Comparison of ENCODE assay signal across 33 cellular contexts in genomic region chr9:36676823-36677521, GRCh38.
DNase-seq lines count a peak whose midpoint lies in the region; ATAC-seq and TF ChIP-seq lines count a peak whose summit lies in the region.
"Had no signal": no experiment of that assay in that cellular context is flagged by ENCODE, and none has a peak within 500 bp of the region (broad histone marks: within the 10 kb centered on the region; RNA-seq: fewer than 3 reads in every experiment).

No MANE protein-coding gene starts in this region.

- intact Hi-C loops in left lung (cut with DNase I) = no loop called here

- H3K4me1 Mint-ChIP-seq in activated T-cell treated with anti-CD3 and anti-CD28 coated beads, Interleukin-2, amount 50 U/mL, for 24 hours (ENCODE audit: low read depth) = peaks cover 29% of the 10 kb centered on the region
- peaks cover 11% of the 10 kb centered on the region for H3K4me1 Mint-ChIP-seq in stimulated activated effector memory CD8-positive, alpha-beta T cell treated with anti-CD3 and anti-CD28 coated beads, Interleukin-12 subunit alpha, Interleukin-12 subunit beta, amount 100 ng/mL, for 72 hours
- peaks cover 4% of the 10 kb centered on the region for H3K4me1 Mint-ChIP-seq in stimulated activated memory B cell treated with anti-CD40 and anti-IgM and Interleukin-4, amounts not matched to agents 10 μg/mL and 1 μg/mL and 100 μg/mL, for 72 hours
- H3K4me1 Mint-ChIP-seq: H9, naive B cell had no signal

- TF ChIP-seq CTCF in cardiac fibroblast (IDR thresholded peaks at IDR 0.05; ENCODE audit: low read depth, low read length) = no peak
- TF ChIP-seq CTCF in left lung (IDR thresholded peaks at IDR 0.05) = no peak

- DNase-seq in activated T-cell treated with anti-CD3 and anti-CD28 coated beads, Interleukin-2, amount 50 U/mL, for 24 hours = no peak
- DNase-seq in activated T-cell treated with anti-CD3 and anti-CD28 coated beads, Interleukin-2, amount 50 U/mL, for 1 hour = no peak
- DNase-seq in OCI-M1 (lab: John Stamatoyannopoulos, UW) (peak; percentile 6), cardiac fibroblast (ENCODE audit: low read depth in 2 of 2) (peak; percentile 12 to 13), left lung (no peak), hypothalamus (lab: John Stamatoyannopoulos, UW) (no peak)
- DNase-seq in stimulated activated effector memory CD8-positive, alpha-beta T cell treated with anti-CD3 and anti-CD28 coated beads, Interleukin-12 subunit alpha, Interleukin-12 subunit beta, amount 100 ng/mL, for 72 hours (ENCODE audit: low spot score in 2 of 2) = no peak
- DNase-seq: COR-L47; effector memory CD4-positive, alpha-beta T cell; foreskin keratinocyte; H9; heart left ventricle; kidney; MG63; naive B cell; NCI-H1105 treated with DMSO at 0.1 percent for 48 hours; NCI-H1930; NCI-H2171 treated with DMSO at 0.1 percent for 48 hours; NCI-H524 treated with DMSO at 0.1 percent for 48 hours; occipital lobe; PC-3; stimulated activated CD4-positive, alpha-beta T cell treated with anti-CD3 and anti-CD28 coated beads, Interleukin-12 subunit alpha, Interleukin-12 subunit beta, amount 100 ng/mL, for 4 hours; stimulated activated CD4-positive, alpha-beta T cell treated with anti-CD3 and anti-CD28 coated beads, Interleukin-2, amount 100 ng/mL, for 48 hours; T-helper 17 cell; transverse colon had no signal

- H3K36me3 Mint-ChIP-seq in activated T-cell treated with anti-CD3 and anti-CD28 coated beads, Interleukin-2, amount 50 U/mL, for 24 hours (ENCODE audit: low read depth) = peaks cover 65% of the 10 kb centered on the region
- H3K36me3 Mint-ChIP-seq in stimulated activated effector memory CD8-positive, alpha-beta T cell treated with anti-CD3 and anti-CD28 coated beads, Interleukin-12 subunit alpha, Interleukin-12 subunit beta, amount 100 ng/mL, for 72 hours = peaks cover 59% of the 10 kb centered on the region
- peaks cover 9% of the 10 kb centered on the region for H3K36me3 Mint-ChIP-seq in stimulated activated memory B cell treated with anti-CD40 and anti-IgM and Interleukin-4, amounts not matched to agents 10 μg/mL and 1 μg/mL and 100 μg/mL, for 72 hours
- H3K36me3 Mint-ChIP-seq: naive B cell had no signal

- peak; percentile 96 for ATAC-seq in stimulated activated effector memory CD8-positive, alpha-beta T cell treated with anti-CD3 and anti-CD28 coated beads, Interleukin-12 subunit alpha, Interleukin-12 subunit beta, amount 100 ng/mL, for 72 hours
- no peak for ATAC-seq in left lung
- no peak for ATAC-seq in stimulated activated memory B cell treated with anti-CD40 and anti-IgM and Interleukin-4, amounts not matched to agents 10 μg/mL and 1 μg/mL and 100 μg/mL, for 72 hours
- ATAC-seq: foreskin keratinocyte, heart left ventricle, PC-3, sciatic nerve, T-helper 17 cell had no signal

- H3K4me1 ChIP-seq in left lung = no peaks in the 10 kb centered on the region
- H3K4me1 ChIP-seq: foreskin keratinocyte, heart left ventricle, prostate gland, transverse colon had no signal

- H3K27ac Mint-ChIP-seq in activated T-cell treated with anti-CD3 and anti-CD28 coated beads, Interleukin-2, amount 50 U/mL, for 24 hours = peak overlapping the region; percentile 90
- peak overlapping the region; percentile 79 for H3K27ac Mint-ChIP-seq in stimulated activated effector memory CD8-positive, alpha-beta T cell treated with anti-CD3 and anti-CD28 coated beads, Interleukin-12 subunit alpha, Interleukin-12 subunit beta, amount 100 ng/mL, for 72 hours
- no peak overlapping the region for H3K27ac Mint-ChIP-seq in stimulated activated memory B cell treated with anti-CD40 and anti-IgM and Interleukin-4, amounts not matched to agents 10 μg/mL and 1 μg/mL and 100 μg/mL, for 72 hours
- H3K27ac Mint-ChIP-seq: activated naive CD4-positive, alpha-beta T cell treated with anti-CD3 and anti-CD28 coated beads, Interleukin-2, amount 50 U/mL, for 72 hours; H9; mesothelial cell of epicardium; T-helper 17 cell had no signal

- H3K27me3 ChIP-seq in left lung = no peaks in the 10 kb centered on the region
- H3K27me3 ChIP-seq: foreskin keratinocyte, heart left ventricle, MG63, transverse colon had no signal

- H3K27ac ChIP-seq in left lung = no peak overlapping the region
- H3K27ac ChIP-seq: coronary artery, foreskin keratinocyte, heart left ventricle, HL-60, KMS-11, prostate gland, transverse colon had no signal

- no peaks in the 10 kb centered on the region for H3K36me3 ChIP-seq in left lung
- H3K36me3 ChIP-seq: prostate gland, transverse colon had no signal

- no peak overlapping the region for H3K4me3 ChIP-seq in cardiac fibroblast (replicated peaks in 1 of 2; ENCODE audit: low read depth in 2 of 2, low read length in 2 of 2)
- H3K4me3 ChIP-seq in left lung = no peak overlapping the region
- H3K4me3 ChIP-seq: coronary artery, heart left ventricle, MG63, prostate gland, transverse colon had no signal

- peaks cover 0 to 8% of the 10 kb centered on the region in 2 donors for H3K9me3 ChIP-seq in left lung
- H3K9me3 ChIP-seq: prostate gland had no signal

- H3K4me3 Mint-ChIP-seq in activated T-cell treated with anti-CD3 and anti-CD28 coated beads, Interleukin-2, amount 50 U/mL, for 24 hours = no peak overlapping the region
- peak overlapping the region; percentile 4 for H3K4me3 Mint-ChIP-seq in stimulated activated effector memory CD8-positive, alpha-beta T cell treated with anti-CD3 and anti-CD28 coated beads, Interleukin-12 subunit alpha, Interleukin-12 subunit beta, amount 100 ng/mL, for 72 hours
- H3K4me3 Mint-ChIP-seq in stimulated activated memory B cell treated with anti-CD40 and anti-IgM and Interleukin-4, amounts not matched to agents 10 μg/mL and 1 μg/mL and 100 μg/mL, for 72 hours = no peak overlapping the region
- H3K4me3 Mint-ChIP-seq: H9, mesothelial cell of epicardium, naive B cell, T-helper 17 cell had no signal

- H3K27me3 Mint-ChIP-seq in activated T-cell treated with anti-CD3 and anti-CD28 coated beads, Interleukin-2, amount 50 U/mL, for 24 hours = no peaks in the 10 kb centered on the region
- H3K27me3 Mint-ChIP-seq in stimulated activated memory B cell treated with anti-CD40 and anti-IgM and Interleukin-4, amounts not matched to agents 10 μg/mL and 1 μg/mL and 100 μg/mL, for 72 hours = no peaks in the 10 kb centered on the region
- H3K27me3 Mint-ChIP-seq: naive B cell, T-helper 17 cell had no signal

- H3K9me3 Mint-ChIP-seq in activated T-cell treated with anti-CD3 and anti-CD28 coated beads, Interleukin-2, amount 50 U/mL, for 24 hours = peaks cover 1% of the 10 kb centered on the region
- no peaks in the 10 kb centered on the region for H3K9me3 Mint-ChIP-seq in stimulated activated effector memory CD8-positive, alpha-beta T cell treated with anti-CD3 and anti-CD28 coated beads, Interleukin-12 subunit alpha, Interleukin-12 subunit beta, amount 100 ng/mL, for 72 hours
- H3K9me3 Mint-ChIP-seq in stimulated activated memory B cell treated with anti-CD40 and anti-IgM and Interleukin-4, amounts not matched to agents 10 μg/mL and 1 μg/mL and 100 μg/mL, for 72 hours = peaks cover 4% of the 10 kb centered on the region
- H3K9me3 Mint-ChIP-seq: activated naive CD4-positive, alpha-beta T cell treated with anti-CD3 and anti-CD28 coated beads, Interleukin-2, amount 50 U/mL, for 72 hours had no signal

Comparison
In these comparisons a context has a peak if more than half of its experiments do, and no peak if none do; other contexts are left out.
1. DNase-seq: peak in OCI-M1 (single experiment) and cardiac fibroblast (2 of 2); none in activated T-cell treated with anti-CD3 and anti-CD28 coated beads, Interleukin-2, amount 50 U/mL, for 24 hours (single experiment), activated T-cell treated with anti-CD3 and anti-CD28 coated beads, Interleukin-2, amount 50 U/mL, for 1 hour (single experiment), stimulated activated effector memory CD8-positive, alpha-beta T cell treated with anti-CD3 and anti-CD28 coated beads, Interleukin-12 subunit alpha, Interleukin-12 subunit beta, amount 100 ng/mL, for 72 hours (0 of 2), left lung (0 of 2) and hypothalamus (0 of 51).